8 cellular contexts compared by ENCODE assay signal in genomic region chr19:18700501-18701249, GRCh38. TPM values are rescaled to one million over a fixed set of nuclear protein-coding genes. Genes with fewer than 3 reads are reported as not detected.
A peak's percentile ranks its signal among the peaks of the same experiment; 100 is the strongest.
DNase-seq lines count a peak whose midpoint lies in the region; ATAC-seq and TF ChIP-seq lines count a peak whose summit lies in the region.

No MANE protein-coding gene starts in this region.

- peak overlapping the region; percentile 48 for H3K9ac ChIP-seq in mucosa of stomach (ENCODE audit: low read length)

- no peaks in the 10 kb centered on the region for H3K9me3 Mint-ChIP-seq in endothelial cell (ENCODE audit: unreplicated experiment)

- peaks cover 9% of the 10 kb centered on the region for H3K4me1 Mint-ChIP-seq in endothelial cell (ENCODE audit: unreplicated experiment)

- H3K4me3 Mint-ChIP-seq in endothelial cell (ENCODE audit: unreplicated experiment) = no peak overlapping the region

- no peaks in the 10 kb centered on the region for H3K27me3 ChIP-seq in mucosa of stomach (ENCODE audit: control insufficient read depth, insufficient read depth, low read length)

- H3K4me3 ChIP-seq in GM12864 (ENCODE audit: low read depth, low read length) (peak overlapping the region; percentile 38), mucosa of stomach (ENCODE audit: low read length) (peak overlapping the region; percentile 32)

- H3K27me3 Mint-ChIP-seq in endothelial cell (ENCODE audit: unreplicated experiment) = peaks cover 8% of the 10 kb centered on the region

- DNase-seq in GM12864 (ENCODE audit: low read depth) = no peak
- peak; percentile 79 for DNase-seq in NCI-H510A (lab: John Stamatoyannopoulos, UW)
- peak; percentile 21 for DNase-seq in activated CD8-positive, alpha-beta memory T cell treated with anti-CD3 and anti-CD28 coated beads, Interleukin-2, amount 50 U/mL, for 24 hours (ENCODE audit: extremely low read depth)
- peak; percentile 52 for DNase-seq in endothelial cell (ENCODE audit: low spot score)
- peak; percentile 72 for DNase-seq in stimulated activated CD8-positive, alpha-beta memory T cell treated with anti-CD3 and anti-CD28 coated beads, Interleukin-4, amount 100 ng/mL, for 48 hours
- no peak for DNase-seq in foreskin melanocyte

- no peaks in the 10 kb centered on the region for H3K36me3 Mint-ChIP-seq in endothelial cell (ENCODE audit: low read depth, unreplicated experiment)

- no peaks in the 10 kb centered on the region for H3K9me3 ChIP-seq in mucosa of stomach (ENCODE audit: control insufficient read depth, low read length)

- ATAC-seq in HG02852 (IDR thresholded peaks at IDR 0.05; ENCODE audit: unreplicated experiment) = peak; percentile 82

- H3K36me3 ChIP-seq in mucosa of stomach (ENCODE audit: control insufficient read depth, insufficient read depth, low read length) = no peaks in the 10 kb centered on the region

- no peak overlapping the region for H3K27ac Mint-ChIP-seq in endothelial cell (ENCODE audit: unreplicated experiment)

- H3K4me1 ChIP-seq in mucosa of stomach (ENCODE audit: control insufficient read depth, insufficient read depth, low read length) = peaks cover 30% of the 10 kb centered on the region

- TF ChIP-seq CTCF in GM12864 (IDR thresholded peaks at IDR 0.05; ENCODE audit: low read depth, low read length, missing control alignments) = no peak
- TF ChIP-seq CTCF in endothelial cell (IDR thresholded peaks at IDR 0.05; ENCODE audit: unreplicated experiment) = no peak

RNA-seq across cellular contexts. Expression of gene CRTC1, which starts 17.2 kb away (rescaled TPM):
- total RNA-seq in endothelial cell (ENCODE audit: unreplicated experiment) = 17.5 TPM

Comparison
In these comparisons a context has a peak if more than half of its experiments do, and no peak if none do; other contexts are left out.
1. DNase-seq: peak in NCI-H510A (single experiment), activated CD8-positive, alpha-beta memory T cell treated with anti-CD3 and anti-CD28 coated beads, Interleukin-2, amount 50 U/mL, for 24 hours (single experiment), endothelial cell (single experiment) and stimulated activated CD8-positive, alpha-beta memory T cell treated with anti-CD3 and anti-CD28 coated beads, Interleukin-4, amount 100 ng/mL, for 48 hours (single experiment); none in GM12864 (single experiment) and foreskin melanocyte (single experiment).